8 cellular contexts compared by ENCODE assay signal in genomic region chr3:115783938-115784738, GRCh38.
A peak's percentile ranks its signal among the peaks of the same experiment; 100 is the strongest.
DNase-seq lines count a peak whose midpoint lies in the region; ATAC-seq and TF ChIP-seq lines count a peak whose summit lies in the region.

No MANE protein-coding gene starts in this region.

- peak overlapping the region; percentile 58 for H3K9ac ChIP-seq in OCI-LY3 (ENCODE audit: low read length)

- peak overlapping the region; percentile 36; the same call in 1 of the 2 replicates for H2AFZ ChIP-seq in OCI-LY3 (ENCODE audit: low read depth, low read length)

- H3K36me3 Mint-ChIP-seq in IgD-negative memory B cell, result peaks cover 1% of the 10 kb centered on the region

- H3K4me1 ChIP-seq in OCI-LY3 (ENCODE audit: low read length), result peaks cover 11% of the 10 kb centered on the region

- H3K36me3 ChIP-seq in OCI-LY3 (replicated peaks; ENCODE audit: low read depth, low read length), result no peaks in the 10 kb centered on the region

- H3K79me2 ChIP-seq in OCI-LY3 (ENCODE audit: low read length), result no peaks in the 10 kb centered on the region

- peaks cover 7% of the 10 kb centered on the region for H3K27me3 Mint-ChIP-seq in IgD-negative memory B cell

- peak overlapping the region; percentile 33 to 98 (median 98) for H3K27ac Mint-ChIP-seq in IgD-negative memory B cell

- H3K4me3 Mint-ChIP-seq in IgD-negative memory B cell, result peak overlapping the region; percentile 67 to 98 (median 96)

- no peaks in the 10 kb centered on the region for H3K9me3 ChIP-seq in OCI-LY3 (ENCODE audit: insufficient read depth, low read length)

- H4K20me1 ChIP-seq in OCI-LY3 (ENCODE audit: insufficient read depth, low read length), result no peaks in the 10 kb centered on the region

- TF ChIP-seq CTCF in OCI-LY3 (IDR thresholded peaks at IDR 0.05; ENCODE audit: low read depth, low read length) (peak; percentile 86), epithelial cell of proximal tubule (conservative IDR thresholded peaks at IDR 0.05; ENCODE audit: low read depth, low read length) (peak; percentile 93)

- DNase-seq in DMS114 treated with DMSO at 0.1 percent for 48 hours (lab: John Stamatoyannopoulos, UW; ENCODE audit: unreplicated experiment) (peak; percentile 53), activated T-cell treated with anti-CD3 and anti-CD28 coated beads for 24 hours (ENCODE audit: low read depth) (peak; percentile 88), epithelial cell of proximal tubule (ENCODE audit: low read depth) (no peak), mucosa of gallbladder (ENCODE audit: low spot score) (peak; percentile 94)
- peak; percentile 93 for DNase-seq in stimulated activated CD8-positive, alpha-beta memory T cell treated with anti-CD3 and anti-CD28 coated beads, Interleukin-4, amount 100 ng/mL, for 24 hours (ENCODE audit: low read depth)

- H3K27me3 ChIP-seq in OCI-LY3 (ENCODE audit: low read depth, low read length), result peaks cover 7% of the 10 kb centered on the region; the same call in 1 of the 2 replicates

- no peaks in the 10 kb centered on the region for H3K9me3 Mint-ChIP-seq in IgD-negative memory B cell

- peaks cover 0 to 11% (median 5%) of the 10 kb centered on the region in 3 donors for H3K4me1 Mint-ChIP-seq in IgD-negative memory B cell

- peak overlapping the region; percentile 97 for H3K4me2 ChIP-seq in OCI-LY3 (ENCODE audit: low read length)

- peak overlapping the region; percentile 78 for H3K4me3 ChIP-seq in OCI-LY3 (ENCODE audit: low read length)
- H3K4me3 ChIP-seq in epithelial cell of proximal tubule (ENCODE audit: low read depth, low read length), result peak overlapping the region; percentile 68

- H3K27ac ChIP-seq in OCI-LY3 (ENCODE audit: low read length), result peak overlapping the region; percentile 50

- peak; percentile 88 for ATAC-seq in GM21619 (IDR thresholded peaks at IDR 0.05; ENCODE audit: unreplicated experiment)
